Comparison of ENCODE assay signal across 8 cellular contexts in the genomic region with DNA sequence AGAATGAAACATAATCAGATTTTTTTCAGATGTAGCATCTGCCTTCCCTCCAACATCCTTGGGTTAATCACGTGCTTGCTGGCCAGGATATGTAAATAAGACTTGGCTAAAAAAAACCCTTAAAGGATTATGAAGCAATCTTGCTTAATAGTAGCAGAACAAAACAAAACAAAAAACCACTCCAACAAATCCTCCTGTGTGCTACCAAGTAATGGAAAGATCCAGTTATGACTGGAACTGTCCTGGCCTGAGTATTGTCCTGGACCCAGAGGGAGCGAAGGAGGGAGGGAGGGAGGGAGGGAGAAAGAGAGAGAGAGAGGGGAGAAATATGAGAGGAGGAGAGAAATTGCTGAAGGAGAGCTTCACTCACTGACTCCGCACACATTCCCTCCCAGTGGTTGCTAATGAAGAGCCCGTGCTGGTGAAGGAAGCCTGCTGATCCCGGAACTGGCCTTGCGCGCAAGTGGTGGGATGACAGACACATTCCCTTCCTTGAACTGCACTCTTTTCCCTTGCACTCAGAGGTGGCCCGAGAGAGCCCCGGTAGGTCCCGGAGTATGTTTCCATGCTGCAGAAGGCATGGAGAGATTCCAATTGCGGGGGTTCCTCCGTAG. TPM values are rescaled to one million over a fixed set of nuclear protein-coding genes. Genes with fewer than 3 reads are reported as not detected.
DNase-seq lines count a peak whose midpoint lies in the region; ATAC-seq and TF ChIP-seq lines count a peak whose summit lies in the region.

No MANE protein-coding gene starts in this region.

- H3K27me3 ChIP-seq in neutrophil, result no peaks in the 10 kb centered on the region

- H3K27ac ChIP-seq in neutrophil, result peak overlapping the region; percentile 72

- H3K9me3 Mint-ChIP-seq in CD14-positive monocyte, result peaks cover 0 to 2% (median 0%) of the 10 kb centered on the region in 7 donors

- peaks cover 54% of the 10 kb centered on the region for H3K4me1 Mint-ChIP-seq in CD14-positive monocyte

- peaks cover 0 to 5% (median 0%) of the 10 kb centered on the region in 3 donors for H3K27me3 Mint-ChIP-seq in CD14-positive monocyte (ENCODE audit: low read depth in 3 of 3)

- DNase-seq in CD14-positive monocyte (ENCODE audit: low spot score) (no peak), OCI-M1 (lab: John Stamatoyannopoulos, UW) (peak; percentile 16), fibroblast of villous mesenchyme (ENCODE audit: low read depth) (peak; percentile 94), NCI-H2081 (lab: John Stamatoyannopoulos, UW) (no peak), G401 (ENCODE audit: low spot score) (no peak)

- H3K4me3 ChIP-seq in fibroblast of villous mesenchyme (ENCODE audit: low read depth, low read length) (peak overlapping the region; percentile 40), neutrophil (ENCODE audit: low read depth in 1 of 2, low read length in 1 of 2) (peak overlapping the region; percentile 58 to 61)

- no peaks in the 10 kb centered on the region for H3K36me3 Mint-ChIP-seq in CD14-positive monocyte

- in situ Hi-C loops in G401 (cut with HindIII; ENCODE audit: low sequenced_read_pairs), result no loop called here

- intact Hi-C loops in CD14-positive monocyte (cut with micrococcal nuclease), result no loop called here

- no peak for TF ChIP-seq CTCF in CD14-positive monocyte (IDR thresholded peaks at IDR 0.05)
- no peak for TF ChIP-seq CTCF in fibroblast of villous mesenchyme (IDR thresholded peaks at IDR 0.05; ENCODE audit: insufficient read depth, low read depth, low read length)
- TF ChIP-seq CTCF in neutrophil (IDR thresholded peaks at IDR 0.05), result no peak

- peak overlapping the region; percentile 82 to 92 (median 85) for H3K27ac Mint-ChIP-seq in CD14-positive monocyte

- no peaks in the 10 kb centered on the region for H3K36me3 ChIP-seq in neutrophil

- H3K9me3 ChIP-seq in neutrophil, result no peaks in the 10 kb centered on the region

- peaks cover 41 to 61% of the 10 kb centered on the region in 2 experiments for H3K4me1 ChIP-seq in neutrophil (ENCODE audit: control insufficient read depth in 1 of 2, insufficient read depth in 1 of 2, low read depth in 1 of 2, low read length in 1 of 2)

- peak overlapping the region; percentile 87 to 97 for H3K4me3 Mint-ChIP-seq in CD14-positive monocyte

- ATAC-seq in GM21529 (IDR thresholded peaks at IDR 0.05; ENCODE audit: unreplicated experiment) (no peak), HG03378 (IDR thresholded peaks at IDR 0.05; ENCODE audit: unreplicated experiment) (no peak)

RNA-seq across cellular contexts. Expression of a gene that starts 57.2 kb away (rescaled TPM):
- polyA plus RNA-seq in CD14-positive monocyte, result not detected
- total RNA-seq in fibroblast of villous mesenchyme, result 29.8 and 48.0 TPM in 2 replicates
- 185 and 254 TPM in 2 replicates for total RNA-seq in G401 (2014; rRNA removed; shearing (Covaris generic))

Comparison
In these comparisons a context has a peak if more than half of its experiments do, and no peak if none do; other contexts are left out.
1. DNase-seq: peak in OCI-M1 (single experiment) and fibroblast of villous mesenchyme (single experiment); none in CD14-positive monocyte (single experiment), NCI-H2081 (0 of 2) and G401 (single experiment).